In genomic region chr2:128901572-128902391, GRCh38 we compare ENCODE assay signal across 24 cellular contexts.
DNase-seq lines count a peak whose midpoint lies in the region; ATAC-seq, FAIRE-seq and TF ChIP-seq lines count a peak whose summit lies in the region.
"Had no signal": no experiment of that assay in that cellular context is flagged by ENCODE, and none has a peak within 500 bp of the region (broad histone marks: within the 10 kb centered on the region; RNA-seq: fewer than 3 reads in every experiment).

No MANE protein-coding gene starts in this region.

- H3K4ac ChIP-seq in H1 (replicated peaks; ENCODE audit: insufficient read length, low read depth, low read length), result no peak overlapping the region

- TF ChIP-seq CTCF in H1 (IDR thresholded peaks at IDR 0.05; ENCODE audit: control extremely low read depth in 1 of 3, insufficient read depth in 1 of 3, low read depth in 1 of 3, low read length in 3 of 3) (no peak), parathyroid adenoma (IDR thresholded peaks at IDR 0.05) (no peak)

- ATAC-seq in left cardiac atrium (no peak), HG03039 (IDR thresholded peaks at IDR 0.05; ENCODE audit: unreplicated experiment) (no peak), GM18861 (IDR thresholded peaks at IDR 0.05; ENCODE audit: unreplicated experiment) (no peak)
- ATAC-seq: activated CD4-positive, alpha-beta T cell treated with anti-CD3 and anti-CD28 coated beads for 36 hours; esophagus mucosa; T-helper 17 cell had no signal

- no peak overlapping the region for H3K27ac ChIP-seq in H1 (ENCODE audit: low read depth, low read length)
- no peak overlapping the region for H3K27ac ChIP-seq in parathyroid adenoma
- H3K27ac ChIP-seq: brain microvascular endothelial cell, C4-2B, ovary, Peyer's patch had no signal

- H3K4me2 ChIP-seq in H1 (ENCODE audit: insufficient read depth in 1 of 2, low read depth in 2 of 2, low read length in 2 of 2), result no peak overlapping the region
- no peak overlapping the region for H3K4me2 ChIP-seq in parathyroid adenoma (ENCODE audit: low read length)

- no peak for FAIRE-seq in H1 (lab: Jason Lieb, UNC)

- no peak overlapping the region for H2BK120ac ChIP-seq in H1 (replicated peaks; ENCODE audit: low read depth, low read length)

- H3K23ac ChIP-seq in H1 (ENCODE audit: insufficient read length), result no peak overlapping the region

- H2BK12ac ChIP-seq in H1 (ENCODE audit: low read depth, low read length), result no peak overlapping the region

- H4K20me1 ChIP-seq in H1 (replicated peaks in 1 of 2; ENCODE audit: control insufficient read depth in 1 of 2, insufficient read depth in 2 of 2, low read length in 2 of 2), result no peaks in the 10 kb centered on the region

- no peak overlapping the region for H2BK20ac ChIP-seq in H1 (ENCODE audit: low read length)

- H2BK15ac ChIP-seq in H1 (ENCODE audit: low read length), result no peak overlapping the region

- H4K91ac ChIP-seq in H1 (replicated peaks; ENCODE audit: insufficient read length, low read length), result no peak overlapping the region

- no peaks in the 10 kb centered on the region for H3K79me2 ChIP-seq in H1 (ENCODE audit: control insufficient read depth in 1 of 2, insufficient read depth in 2 of 2, low read length in 2 of 2)
- no peaks in the 10 kb centered on the region for H3K79me2 ChIP-seq in parathyroid adenoma

- no peaks in the 10 kb centered on the region for H3K79me1 ChIP-seq in H1 (ENCODE audit: low read depth, low read length)

- no peak overlapping the region for H2BK5ac ChIP-seq in H1 (ENCODE audit: low read depth, low read length)

- no peak overlapping the region for H3K9ac ChIP-seq in H1 (replicated peaks in 1 of 4; ENCODE audit: extremely low read depth in 1 of 4, low read depth in 3 of 4, low read length in 3 of 4)
- no peak overlapping the region for H3K9ac ChIP-seq in parathyroid adenoma

- intact Hi-C loops in cardiac septum (cut with DNase I), result no loop called here
- intact Hi-C loops in left cardiac atrium (cut with DNase I), result no loop called here

- no peak overlapping the region for H3K14ac ChIP-seq in H1 (ENCODE audit: insufficient read length)

- H3K27me3 ChIP-seq in H1 (replicated peaks in 1 of 4; ENCODE audit: control insufficient read depth in 3 of 4, extremely low read depth in 1 of 4, insufficient read depth in 3 of 4, low read length in 3 of 4) (no peaks in the 10 kb centered on the region), parathyroid adenoma (ENCODE audit: control insufficient read depth, insufficient read depth, low read length) (no peaks in the 10 kb centered on the region)
- H3K27me3 ChIP-seq: brain microvascular endothelial cell, ovary, Peyer's patch had no signal

- WGBS in H1 (ENCODE audit: extremely low coverage in 1 of 2, insufficient coverage in 1 of 2, insufficient read length in 1 of 2, insufficient replicate concordance in 2 of 2, low coverage in 1 of 2, low lambda C conversion rate in 2 of 2, missing lambda C conversion rate in 1 of 2), 2 experiments, result 95% methylated on average over 44 of the region's 46 CpGs; no CpG with 5 or more reads in 1 of the 2 experiments

- H3K4me3 ChIP-seq in H1 (ENCODE audit: extremely low read depth in 1 of 4, insufficient read depth in 2 of 4, low read depth in 3 of 4, low read length in 4 of 4) (no peak overlapping the region), parathyroid adenoma (ENCODE audit: low read depth, low read length) (no peak overlapping the region)
- H3K4me3 ChIP-seq: HAP-1, ovary, Peyer's patch had no signal

- no peak overlapping the region for H3K56ac ChIP-seq in H1 (replicated peaks; ENCODE audit: insufficient read length, low read depth, low read length)

- H3K18ac ChIP-seq in H1 (ENCODE audit: extremely low read depth, low read length), result no peak overlapping the region

- H2AFZ ChIP-seq in H1 (ENCODE audit: low read length) (0 out of 2 replicates have a peak overlapping the region, but pooled peaks have one; percentile 32), parathyroid adenoma (peak overlapping the region; percentile 46)

- CTCF ChIA-PET in H1 (lab: Charles Lee; ENCODE audit: partially characterized antibody), result no interaction called here

- no peaks in the 10 kb centered on the region; a peak in 1 of 8 replicates for H3K36me3 ChIP-seq in H1 (ENCODE audit: control insufficient read depth in 2 of 4, insufficient read depth in 4 of 4, low read length in 3 of 4)
- H3K36me3 ChIP-seq in parathyroid adenoma (ENCODE audit: control insufficient read depth, insufficient read depth, low read length), result no peaks in the 10 kb centered on the region
- H3K36me3 ChIP-seq: brain microvascular endothelial cell, HAP-1, ovary, Peyer's patch had no signal

- no peak overlapping the region for H4K8ac ChIP-seq in H1 (ENCODE audit: extremely low read depth, insufficient read depth, low read length)

- H2AK5ac ChIP-seq in H1 (ENCODE audit: low read depth, low read length), result no peak overlapping the region

- no peak overlapping the region for H4K5ac ChIP-seq in H1 (ENCODE audit: insufficient read length, low read depth, low read length)

- peaks cover 2 to 5% of the 10 kb centered on the region in 2 experiments; a peak in 2 of 4 replicates for H3K9me3 ChIP-seq in H1 (ENCODE audit: insufficient read depth in 2 of 2, low read depth in 1 of 2, low read length in 1 of 2)
- H3K9me3 ChIP-seq in parathyroid adenoma (ENCODE audit: control insufficient read depth, low read length), result no peaks in the 10 kb centered on the region
- H3K9me3 ChIP-seq: HAP-1, ovary, Peyer's patch had no signal

- no peaks in the 10 kb centered on the region for H3K23me2 ChIP-seq in H1 (ENCODE audit: low read depth, low read length)

- no peak for TF ChIP-seq RAD21 in H1 (IDR thresholded peaks at IDR 0.05 in 1 of 2, conservative IDR thresholded peaks at IDR 0.05 in 1 of 2; ENCODE audit: low read depth in 2 of 2, low read length in 2 of 2)

- POLR2A ChIA-PET in H1 (lab: Charles Lee; ENCODE audit: partially characterized antibody), result interaction anchor here (1.0 kb wide), 1 partner anchor 12 kb away, joined by 3 read pairs; no protein-coding TSS in a partner anchor

- TF ChIP-seq EP300 in H1 (IDR thresholded peaks at IDR 0.05; ENCODE audit: borderline replicate concordance in 1 of 2, low read depth in 2 of 2, low read length in 2 of 2), result no peak

- no peaks in the 10 kb centered on the region for H3K4me1 ChIP-seq in H1 (replicated peaks in 1 of 4; ENCODE audit: control insufficient read depth in 3 of 4, insufficient read depth in 4 of 4, low read length in 3 of 4)
- no peaks in the 10 kb centered on the region for H3K4me1 ChIP-seq in parathyroid adenoma
- H3K4me1 ChIP-seq: HAP-1, Peyer's patch had no signal

- no peak for TF ChIP-seq POLR2A in H1 (IDR thresholded peaks at IDR 0.05; ENCODE audit: control extremely low read depth in 1 of 2, low read depth in 2 of 2, low read length in 2 of 2)

- DNase-seq in cardiac septum (ENCODE audit: low spot score) (peak; percentile 65), left cardiac atrium (no peak), H1 (ENCODE audit: low read depth in 1 of 2, low spot score in 2 of 2) (no peak), NCI-H2171 treated with DMSO at 0.1 percent for 48 hours (lab: John Stamatoyannopoulos, UW) (no peak), HCEC 1CT (no peak)
- DNase-seq: ACHN; activated CD4-positive, alpha-beta T cell treated with anti-CD3 and anti-CD28 coated beads for 36 hours; activated gamma-delta T cell treated with Interleukin-2 at 50 U/mL for 16 hours; activated T-cell treated with anti-CD3 and anti-CD28 coated beads, Interleukin-2, amount 50 U/mL, for 24 hours; brain microvascular endothelial cell; EL; foreskin melanocyte; midbrain; natural killer cell; NCI-H524; ovary; Peyer's patch; T-helper 17 cell had no signal

TF ChIP-seq in H1, 55 proteins besides CTCF, POLR2A, EP300 and RAD21:
- no peak for TF ChIP-seq E2F6 (IDR thresholded peaks at IDR 0.05)
- TF ChIP-seq SRF (IDR thresholded peaks at IDR 0.05; ENCODE audit: low read depth, low read length), result no peak
- no peak for TF ChIP-seq GTF2F1 (IDR thresholded peaks at IDR 0.05; ENCODE audit: borderline replicate concordance, low read depth, low read length)
- no peak for TF ChIP-seq MAX (IDR thresholded peaks at IDR 0.05)
- no peak for TF ChIP-seq BCL11A (IDR thresholded peaks at IDR 0.05; ENCODE audit: low read depth in 2 of 2, low read length in 2 of 2)
- TF ChIP-seq NRF1 (IDR thresholded peaks at IDR 0.05; ENCODE audit: low read depth, low read length), result no peak
- TF ChIP-seq JUND (IDR thresholded peaks at IDR 0.05; ENCODE audit: low read length), result no peak
- TF ChIP-seq MAFK (IDR thresholded peaks at IDR 0.05; ENCODE audit: low read depth, low read length), result no peak
